ENCODE assay signal across 22 cellular contexts in the genomic region with DNA sequence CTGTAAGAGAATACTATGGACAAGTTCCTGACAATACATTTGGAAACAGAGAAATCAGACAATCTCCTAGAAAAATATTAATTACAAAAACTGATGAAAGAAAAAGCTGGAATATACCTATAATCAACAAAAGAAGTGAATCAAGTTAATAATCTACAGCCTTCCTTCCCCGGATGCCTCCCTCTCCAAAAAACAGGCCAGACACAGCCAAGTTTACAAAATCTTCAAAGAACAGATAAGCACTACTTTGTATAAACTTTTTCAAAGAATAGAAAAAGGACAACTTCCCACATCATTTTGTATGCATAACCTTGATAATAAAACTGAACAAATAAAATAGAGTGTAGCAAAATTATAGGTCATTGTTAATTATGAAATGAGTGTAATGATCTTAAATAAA.
"Had no signal": no experiment of that assay in that cellular context is flagged by ENCODE, and none has a peak within 500 bp of the region (broad histone marks: within the 10 kb centered on the region; RNA-seq: fewer than 3 reads in every experiment).

No MANE protein-coding gene starts in this region.

- H3K9me3 ChIP-seq: esophagus muscularis mucosa, gastroesophageal sphincter, mucosa of descending colon, right atrium auricular region, tibial nerve, upper lobe of right lung had no signal

- FAIRE-seq: colon had no signal

- H3K4me3 ChIP-seq: esophagus muscularis mucosa, gastroesophageal sphincter, mucosa of descending colon, right atrium auricular region, tibial nerve, upper lobe of right lung had no signal

- H3K9me3 Mint-ChIP-seq: dendritic cell treated with granulocyte-macrophage colony-stimulating factor and Interleukin-4, amounts not matched to agents 40 ng/mL and 50 ng/mL, for 4 days; effector memory CD8-positive, alpha-beta T cell; naive thymus-derived CD8-positive, alpha-beta T cell; stimulated activated effector memory CD8-positive, alpha-beta T cell treated with anti-CD3 and anti-CD28 coated beads, Interleukin-12 subunit alpha, Interleukin-12 subunit beta, amount 100 ng/mL, for 72 hours had no signal

- H3K36me3 ChIP-seq: esophagus muscularis mucosa, gastroesophageal sphincter, right atrium auricular region, tibial nerve, upper lobe of right lung had no signal

- DNase-seq: cerebellar nuclear complex; effector memory CD8-positive, alpha-beta T cell; foreskin fibroblast; glutamatergic neuron; left colon; mesendoderm; mucosa of descending colon; naive thymus-derived CD8-positive, alpha-beta T cell; posterior cingulate gyrus; stimulated activated CD4-positive, alpha-beta T cell treated with anti-CD3 and anti-CD28 coated beads, Interleukin-4, amount 100 ng/mL, for 1 hour; stimulated activated CD8-positive, alpha-beta memory T cell treated with anti-CD3 and anti-CD28 coated beads, Interleukin-4, amount 100 ng/mL, for 48 hours; stimulated activated naive CD8-positive, alpha-beta T cell treated with anti-CD3 and anti-CD28 coated beads, Interleukin-15, Interleukin-2, amounts not matched to agents 100 U/mL and 50 U/mL, for 24 hours; upper lobe of right lung had no signal

- ATAC-seq: effector memory CD8-positive, alpha-beta T cell; gastroesophageal sphincter; left colon; mucosa of descending colon; naive thymus-derived CD8-positive, alpha-beta T cell; stimulated activated effector memory CD8-positive, alpha-beta T cell treated with anti-CD3 and anti-CD28 coated beads, Interleukin-12 subunit alpha, Interleukin-12 subunit beta, amount 100 ng/mL, for 72 hours; stimulated activated naive CD8-positive, alpha-beta T cell treated with anti-CD3 and anti-CD28 coated beads, Interleukin-15, Interleukin-2, amounts not matched to agents 100 U/mL and 50 U/mL, for 24 hours; upper lobe of right lung had no signal

- H3K27me3 ChIP-seq: esophagus muscularis mucosa, gastroesophageal sphincter, right atrium auricular region, tibial nerve, upper lobe of right lung had no signal

- H3K36me3 Mint-ChIP-seq: naive thymus-derived CD8-positive, alpha-beta T cell; stimulated activated effector memory CD8-positive, alpha-beta T cell treated with anti-CD3 and anti-CD28 coated beads, Interleukin-12 subunit alpha, Interleukin-12 subunit beta, amount 100 ng/mL, for 72 hours had no signal

- H3K4me1 Mint-ChIP-seq: naive thymus-derived CD8-positive, alpha-beta T cell; neural crest cell; stimulated activated effector memory CD8-positive, alpha-beta T cell treated with anti-CD3 and anti-CD28 coated beads, Interleukin-12 subunit alpha, Interleukin-12 subunit beta, amount 100 ng/mL, for 72 hours had no signal

- H3K27ac Mint-ChIP-seq: dendritic cell treated with granulocyte-macrophage colony-stimulating factor and Interleukin-4, amounts not matched to agents 40 ng/mL and 50 ng/mL, for 4 days; effector memory CD8-positive, alpha-beta T cell; naive thymus-derived CD8-positive, alpha-beta T cell; stimulated activated effector memory CD8-positive, alpha-beta T cell treated with anti-CD3 and anti-CD28 coated beads, Interleukin-12 subunit alpha, Interleukin-12 subunit beta, amount 100 ng/mL, for 72 hours had no signal

- H3K27ac ChIP-seq: epithelial cell of prostate, esophagus muscularis mucosa, gastroesophageal sphincter, tibial nerve, upper lobe of right lung had no signal

- H3K4me3 Mint-ChIP-seq: dendritic cell treated with granulocyte-macrophage colony-stimulating factor and Interleukin-4, amounts not matched to agents 40 ng/mL and 50 ng/mL, for 4 days; effector memory CD8-positive, alpha-beta T cell; naive thymus-derived CD8-positive, alpha-beta T cell; neural crest cell; stimulated activated effector memory CD8-positive, alpha-beta T cell treated with anti-CD3 and anti-CD28 coated beads, Interleukin-12 subunit alpha, Interleukin-12 subunit beta, amount 100 ng/mL, for 72 hours had no signal

- H3K4me1 ChIP-seq: tibial nerve had no signal
